In the genomic region with DNA sequence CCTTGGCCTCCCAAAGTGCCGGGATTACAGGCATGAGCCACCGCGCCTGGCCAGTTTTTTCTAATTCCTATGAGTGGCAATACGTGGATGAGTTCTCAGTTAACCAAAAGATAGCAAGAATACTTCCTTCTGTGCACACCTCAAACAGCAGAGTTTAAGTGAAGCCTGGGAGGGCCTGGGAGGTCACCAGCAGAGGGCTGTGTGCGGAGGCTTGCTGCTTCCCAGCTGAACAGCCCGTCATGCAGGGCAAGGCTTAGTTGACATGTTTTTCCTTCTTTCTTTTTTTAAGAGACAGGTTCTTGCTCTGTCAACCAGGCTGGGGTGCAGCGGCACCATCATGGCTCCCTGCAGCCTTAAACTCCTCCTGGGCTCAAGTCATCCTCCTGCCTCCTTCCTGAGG, we compare ENCODE assay signal across 1 cellular context.
TF ChIP-seq lines count a peak whose summit lies in the region.

No MANE protein-coding gene starts in this region.

TF ChIP-seq in GM12878, 131 proteins besides CTCF, POLR2A, EP300 and RAD21:
- TF ChIP-seq RELA (IDR thresholded peaks at IDR 0.05; ENCODE audit: borderline replicate concordance, partially characterized antibody) (no peak), MEF2A (IDR thresholded peaks at IDR 0.05; ENCODE audit: insufficient read depth, low read depth, low read length) (no peak)
